Comparison of ENCODE assay signal across 4 cellular contexts in the genomic region with DNA sequence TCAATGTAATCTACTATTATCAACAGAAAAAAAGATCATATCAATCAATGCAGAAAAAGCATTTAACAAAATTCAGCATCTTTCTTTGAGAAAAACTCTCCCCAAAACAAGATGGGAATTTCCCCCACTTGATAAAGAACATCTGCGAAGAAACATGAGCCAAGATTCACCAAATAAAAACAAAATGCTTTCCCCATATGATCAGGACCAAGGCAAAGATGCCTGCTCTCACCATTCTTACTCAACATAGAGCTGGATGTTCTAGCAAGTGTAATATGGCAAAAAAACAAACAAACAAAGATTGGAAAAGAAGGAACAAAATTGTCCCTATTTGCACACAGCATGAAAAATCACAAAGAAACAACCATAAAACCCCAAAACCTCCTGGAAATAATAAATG.
"Had no signal": no experiment of that assay in that cellular context is flagged by ENCODE, and none has a peak within 500 bp of the region (broad histone marks: within the 10 kb centered on the region; RNA-seq: fewer than 3 reads in every experiment).

No MANE protein-coding gene starts in this region.

- H3K4me2 ChIP-seq: GM23338 had no signal

- H2AFZ ChIP-seq: GM23338 had no signal

- DNase-seq: H9, HCEC 1CT, IMR-90 had no signal

- H3K4me3 ChIP-seq: GM23338 had no signal

- ATAC-seq: GM23338 had no signal
